20 cellular contexts compared by ENCODE assay signal in the genomic region with DNA sequence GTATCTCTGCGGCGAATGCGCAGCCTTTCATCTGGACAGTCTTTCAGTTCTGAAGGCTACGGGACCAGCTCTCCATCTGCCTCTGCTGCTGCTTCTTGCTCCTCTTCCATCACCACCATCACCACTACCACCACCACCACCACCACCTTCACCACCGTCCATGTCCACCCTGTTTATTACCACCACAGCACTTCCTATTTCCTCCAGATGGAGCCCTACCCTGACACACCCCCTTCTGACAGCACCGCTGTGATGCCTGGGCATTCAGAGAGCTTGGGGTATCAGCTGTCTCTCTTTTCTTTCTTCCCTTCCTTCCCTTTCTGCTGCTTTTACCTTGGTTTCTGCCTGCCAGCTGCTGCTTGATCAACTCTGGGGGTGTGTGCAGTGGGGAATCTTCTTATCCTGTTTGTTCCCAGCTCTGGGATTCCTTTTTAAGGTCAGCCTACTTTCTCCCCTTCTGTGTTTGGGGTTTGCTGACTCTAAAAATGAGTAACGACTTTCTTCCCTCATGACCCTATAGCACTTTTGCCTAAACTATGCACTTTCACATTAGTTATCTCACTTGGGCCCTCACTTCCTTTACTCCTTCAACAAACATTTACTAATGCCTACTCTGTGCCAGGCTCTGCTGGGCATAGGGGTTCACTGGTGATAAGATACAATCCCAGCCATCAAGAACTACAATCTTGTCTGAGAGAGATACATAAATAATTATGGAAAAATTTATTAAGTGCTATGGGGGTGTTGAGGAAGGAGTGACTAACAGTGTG. TPM values are rescaled to one million over a fixed set of nuclear protein-coding genes. Genes with fewer than 3 reads are reported as not detected.
A peak's percentile ranks its signal among the peaks of the same experiment; 100 is the strongest.
DNase-seq lines count a peak whose midpoint lies in the region; ATAC-seq and TF ChIP-seq lines count a peak whose summit lies in the region.
"Had no signal": no experiment of that assay in that cellular context is flagged by ENCODE, and none has a peak within 500 bp of the region (broad histone marks: within the 10 kb centered on the region; RNA-seq: fewer than 3 reads in every experiment).

No MANE protein-coding gene starts in this region.

- no peaks in the 10 kb centered on the region for H3K27me3 ChIP-seq in CD4-positive, alpha-beta T cell (ENCODE audit: control insufficient read depth, insufficient read depth, low read length)
- H3K27me3 ChIP-seq: testis had no signal

- peaks cover 50% of the 10 kb centered on the region for H3K4me1 Mint-ChIP-seq in CD4-positive, alpha-beta T cell (ENCODE audit: low read depth)
- H3K4me1 Mint-ChIP-seq in endothelial cell (ENCODE audit: unreplicated experiment) = peaks cover 21% of the 10 kb centered on the region

- no peaks in the 10 kb centered on the region for H3K9me3 ChIP-seq in CD4-positive, alpha-beta T cell (ENCODE audit: control insufficient read depth, low read length)
- H3K9me3 ChIP-seq: HAP-1, testis had no signal

- peaks cover 92% of the 10 kb centered on the region for H3K36me3 Mint-ChIP-seq in CD4-positive, alpha-beta T cell (ENCODE audit: low read depth)
- H3K36me3 Mint-ChIP-seq in endothelial cell (ENCODE audit: low read depth, unreplicated experiment) = peaks cover 31% of the 10 kb centered on the region

- intact Hi-C loops in CD4-positive, alpha-beta T cell (cut with DNase I, micrococcal nuclease) = no loop called here
- intact Hi-C loops in posterior vena cava (cut with DNase I) = no loop called here
- intact Hi-C loops in left ventricle myocardium superior (cut with micrococcal nuclease) = no loop called here

- H3K4me3 Mint-ChIP-seq in CD4-positive, alpha-beta T cell = no peak overlapping the region
- H3K4me3 Mint-ChIP-seq in endothelial cell (ENCODE audit: unreplicated experiment) = no peak overlapping the region
- H3K4me3 Mint-ChIP-seq: endodermal cell, nephron had no signal

- H3K27ac Mint-ChIP-seq in CD4-positive, alpha-beta T cell = peak overlapping the region; percentile 97
- H3K27ac Mint-ChIP-seq in endothelial cell (ENCODE audit: unreplicated experiment) = peak overlapping the region; percentile 38
- H3K27ac Mint-ChIP-seq: endodermal cell, nephron had no signal

- CTCF ChIA-PET in CD4-positive, alpha-beta T cell (lab: Charles Lee) = no interaction called here

- no peaks in the 10 kb centered on the region for H3K9me3 Mint-ChIP-seq in CD4-positive, alpha-beta T cell
- H3K9me3 Mint-ChIP-seq in endothelial cell (ENCODE audit: unreplicated experiment) = no peaks in the 10 kb centered on the region
- H3K9me3 Mint-ChIP-seq: endodermal cell, nephron had no signal

- no peaks in the 10 kb centered on the region for H3K27me3 Mint-ChIP-seq in CD4-positive, alpha-beta T cell
- H3K27me3 Mint-ChIP-seq in endothelial cell (ENCODE audit: unreplicated experiment) = peaks cover 3% of the 10 kb centered on the region

- DNase-seq in CD4-positive, alpha-beta T cell = no peak
- DNase-seq in UCSD-AML1 (lab: John Stamatoyannopoulos, UW; ENCODE audit: unreplicated experiment) = peak; percentile 28
- DNase-seq in endothelial cell (ENCODE audit: low spot score) = no peak
- no peak for DNase-seq in posterior vena cava (ENCODE audit: low spot score)
- no peak for DNase-seq in left ventricle myocardium superior
- no peak for DNase-seq in amniotic stem cell (lab: John Stamatoyannopoulos, UW)
- DNase-seq: AML-193; aorta; endodermal cell; islet precursor cell; NCI-H1092; NCI-H2081; NCI-H510A; stimulated activated CD4-positive, alpha-beta T cell treated with anti-CD3 and anti-CD28 coated beads, Interleukin-4, amount 100 ng/mL, for 24 hours; testis had no signal

- TF ChIP-seq CTCF in 22Rv1 (IDR thresholded peaks at IDR 0.05) (no peak), endothelial cell (IDR thresholded peaks at IDR 0.05; ENCODE audit: unreplicated experiment) (no peak)
- TF ChIP-seq CTCF in CD4-positive, alpha-beta T cell (IDR thresholded peaks at IDR 0.05) = no peak

- no peak for ATAC-seq in CD4-positive, alpha-beta T cell (ENCODE audit: poor library complexity)
- ATAC-seq in left ventricle myocardium superior (no peak), HG02970 (IDR thresholded peaks at IDR 0.05; ENCODE audit: low FRiP score, unreplicated experiment) (no peak)

- POLR2A ChIA-PET in CD4-positive, alpha-beta T cell (lab: Charles Lee) = interaction anchor here (2.3 kb wide), 1 partner anchor 245 kb away, joined by 6 read pairs; a partner anchor contains a TSS

- peak overlapping the region; percentile 46 for H3K27ac ChIP-seq in 22Rv1
- no peak overlapping the region for H3K27ac ChIP-seq in CD4-positive, alpha-beta T cell (ENCODE audit: low read depth, low read length)
- H3K27ac ChIP-seq: KMS-11, testis had no signal

RNA-seq across cellular contexts. Expression of a gene that starts 7.8 kb away (rescaled TPM):
- total RNA-seq in CD4-positive, alpha-beta T cell = 10 to 100 TPM; 64.7 to 73.1 TPM
- total RNA-seq in endothelial cell (ENCODE audit: unreplicated experiment) (48.0 TPM), posterior vena cava (10 to 100 TPM; 25.6 to 35.7 TPM), left ventricle myocardium superior (28.5 TPM)
